In genomic region chr6:13952101-13952500, GRCh38 we compare ENCODE assay signal across 17 cellular contexts. TPM values are rescaled to one million over a fixed set of nuclear protein-coding genes. Genes with fewer than 3 reads are reported as not detected.
DNase-seq lines count a peak whose midpoint lies in the region; ATAC-seq and TF ChIP-seq lines count a peak whose summit lies in the region.
"Had no signal": no experiment of that assay in that cellular context is flagged by ENCODE, and none has a peak within 500 bp of the region (broad histone marks: within the 10 kb centered on the region; RNA-seq: fewer than 3 reads in every experiment).

No MANE protein-coding gene starts in this region.

- H2AFZ ChIP-seq in mesenchymal stem cell (ENCODE audit: low read depth, low read length), result no peak overlapping the region

- POLR2A ChIA-PET in Panc1 (lab: Charles Lee) (no interaction called here), WTC11 (lab: Charles Lee) (no interaction called here)

- H2BK120ac ChIP-seq in mesenchymal stem cell (ENCODE audit: low read depth, low read length), result no peak overlapping the region

- no peak overlapping the region for H3K23ac ChIP-seq in mesenchymal stem cell (ENCODE audit: low read length in 2 of 2)

- no peak overlapping the region for H3K18ac ChIP-seq in mesenchymal stem cell (ENCODE audit: low read depth in 1 of 2, low read length in 2 of 2)

- peaks cover 46% of the 10 kb centered on the region for H3K36me3 Mint-ChIP-seq in WTC11

- TF ChIP-seq CTCF in Panc1 (IDR thresholded peaks at IDR 0.05) (no peak), spleen (IDR thresholded peaks at IDR 0.05 in 8 of 11, conservative IDR thresholded peaks at IDR 0.05 in 3 of 11) (no peak), WTC11 (IDR thresholded peaks at IDR 0.05) (no peak)

- peaks cover 41% of the 10 kb centered on the region for H3K9me3 Mint-ChIP-seq in WTC11

- no peak overlapping the region for H4K8ac ChIP-seq in mesenchymal stem cell (ENCODE audit: low read length)

- H3K9me3 ChIP-seq in Panc1 (ENCODE audit: control insufficient read depth, insufficient read depth, low read depth, low read length) (no peaks in the 10 kb centered on the region), mesenchymal stem cell (ENCODE audit: control insufficient read depth, low read length) (no peaks in the 10 kb centered on the region), spleen (peaks cover 0 to 23% (median 14%) of the 10 kb centered on the region in 8 donors)

- no peak overlapping the region for H3K9ac ChIP-seq in mesenchymal stem cell (ENCODE audit: low read length)
- H3K9ac ChIP-seq: SK-N-SH had no signal

- intact Hi-C loops in Panc1 (cut with micrococcal nuclease; ENCODE audit: unreplicated experiment) (no loop called here), spleen (cut with DNase I; ENCODE audit: low total_unique reads) (no loop called here)

- CTCF ChIA-PET in Panc1 (lab: Charles Lee) (no interaction called here), WTC11 (lab: Charles Lee) (no interaction called here)

- H3K4me1 ChIP-seq in Panc1 (ENCODE audit: control insufficient read depth, insufficient read depth, low read length) (peaks cover 16% of the 10 kb centered on the region), mesenchymal stem cell (ENCODE audit: control insufficient read depth, insufficient read depth, low read depth, low read length) (peaks cover 8% of the 10 kb centered on the region), spleen (no peaks in the 10 kb centered on the region)

- peak overlapping the region; percentile 33 for H2AK5ac ChIP-seq in mesenchymal stem cell (ENCODE audit: low read length, severe bottlenecking)

- no peak overlapping the region for H4K91ac ChIP-seq in mesenchymal stem cell (ENCODE audit: low read length)

- no TSS peak for BruUV-seq in Panc1 (replicated peaks; lab: Mats Ljungman, UMichigan)

- H3K4me3 Mint-ChIP-seq in WTC11, result no peak overlapping the region
- H3K4me3 Mint-ChIP-seq: T-helper 17 cell had no signal

- H3K27me3 Mint-ChIP-seq in WTC11 (ENCODE audit: low read depth), result peaks cover 3% of the 10 kb centered on the region

- no peak overlapping the region for H2BK12ac ChIP-seq in mesenchymal stem cell (ENCODE audit: low read length in 2 of 2)

- no peak for ATAC-seq in Panc1
- ATAC-seq in WTC11, result no peak
- ATAC-seq: T-helper 17 cell had no signal

- no peaks in the 10 kb centered on the region for H3K36me3 ChIP-seq in Panc1 (ENCODE audit: control insufficient read depth, insufficient read depth, low read length)
- peaks cover 0 to 3% of the 10 kb centered on the region in 2 experiments for H3K36me3 ChIP-seq in mesenchymal stem cell (ENCODE audit: control insufficient read depth in 1 of 2, insufficient read depth in 2 of 2, low read depth in 1 of 2, low read length in 2 of 2)
- no peaks in the 10 kb centered on the region for H3K36me3 ChIP-seq in spleen

- H3K27me3 ChIP-seq in Panc1 (ENCODE audit: control insufficient read depth, insufficient read depth, low read length) (no peaks in the 10 kb centered on the region), mesenchymal stem cell (ENCODE audit: control insufficient read depth in 1 of 2, insufficient read depth in 1 of 2, low read length in 2 of 2) (no peaks in the 10 kb centered on the region), spleen (replicated peaks in 1 of 7) (no peaks in the 10 kb centered on the region)

- peaks cover 16% of the 10 kb centered on the region for H3K79me1 ChIP-seq in mesenchymal stem cell (replicated peaks; ENCODE audit: low read length, poor library complexity, severe bottlenecking)

- H2BK5ac ChIP-seq in mesenchymal stem cell (ENCODE audit: low read depth, low read length, poor library complexity, severe bottlenecking), result no peak overlapping the region

- in situ Hi-C loops in Panc1 (cut with HindIII; ENCODE audit: low pct_unique_long_range_greater_than_20kb, low sequenced_read_pairs), result no loop called here

- DNase-seq in D341Med (ENCODE audit: low spot score) (peak; percentile 34), NCI-H524 treated with DMSO at 0.1 percent for 48 hours (lab: John Stamatoyannopoulos, UW) (peak; percentile 61), Panc1 (ENCODE audit: low read depth, low spot score) (no peak), mesenchymal stem cell (no peak), spleen (no peak), WTC11 (ENCODE audit: low spot score) (no peak), HCEC 1CT (no peak)
- no peak for DNase-seq in NK-92 treated with Interleukin-12 subunit alpha and Interleukin-12 subunit beta, amount 100 ng/mL, for 24 hours (lab: John Stamatoyannopoulos, UW)
- DNase-seq: 8988T, Calu3, KBM-7, NCI-H2029, NCI-H2227 treated with DMSO at 0.1 percent for 48 hours, SIG-M5, SK-N-SH, T-helper 17 cell had no signal

- peaks cover 20% of the 10 kb centered on the region for H3K4me1 Mint-ChIP-seq in WTC11

- no peak overlapping the region for H3K27ac Mint-ChIP-seq in WTC11
- H3K27ac Mint-ChIP-seq: T-helper 17 cell had no signal

- H3K4me3 ChIP-seq in Panc1 (ENCODE audit: low read depth in 2 of 2, low read length in 2 of 2), result peak overlapping the region in 1 of 2 experiments; percentile 33; a peak in 2 of 4 replicates
- no peak overlapping the region for H3K4me3 ChIP-seq in mesenchymal stem cell (ENCODE audit: insufficient read depth in 1 of 2, low read depth in 1 of 2, low read length in 2 of 2)
- no peak overlapping the region for H3K4me3 ChIP-seq in spleen

- no peak for TF ChIP-seq POLR2A in spleen (IDR thresholded peaks at IDR 0.05)

- H3K4ac ChIP-seq in mesenchymal stem cell (ENCODE audit: low read depth in 1 of 2, low read length in 2 of 2), result no peak overlapping the region

- H3K14ac ChIP-seq in mesenchymal stem cell (ENCODE audit: low read length in 2 of 2), result peak overlapping the region in 1 of 2 experiments; percentile 48

- H2BK15ac ChIP-seq in mesenchymal stem cell (ENCODE audit: low read depth, poor library complexity, severe bottlenecking), result no peak overlapping the region

- H3K4me2 ChIP-seq in mesenchymal stem cell (ENCODE audit: low read length, poor library complexity, severe bottlenecking), result no peak overlapping the region

- peak overlapping the region; percentile 39 for H3K27ac ChIP-seq in Panc1 (ENCODE audit: low read length)
- peak overlapping the region; percentile 92 for H3K27ac ChIP-seq in mesenchymal stem cell (ENCODE audit: low read length, poor library complexity, severe bottlenecking)
- no peak overlapping the region for H3K27ac ChIP-seq in spleen

- WGBS in mesenchymal stem cell, result 90% methylated on average over 7 of the region's 7 CpGs
- WGBS in spleen, 5 donors, result 82 to 92% (median 89%) methylated on average over 7 of the region's 7 CpGs

TF ChIP-seq in WTC11, 78 proteins besides CTCF, POLR2A, EP300 and RAD21 (continues in another document):
- TF ChIP-seq PRDM15 (CRISPR knock-in tag; IDR thresholded peaks at IDR 0.05) (no peak), GRHL2 (CRISPR knock-in tag; IDR thresholded peaks at IDR 0.05; ENCODE audit: insufficient replicate concordance, severe bottlenecking) (no peak), PREB (CRISPR knock-in tag; IDR thresholded peaks at IDR 0.05; ENCODE audit: borderline replicate concordance) (no peak), USF1 (CRISPR knock-in tag; IDR thresholded peaks at IDR 0.05) (no peak), NFYB (CRISPR knock-in tag; conservative IDR thresholded peaks at IDR 0.05; ENCODE audit: low read depth) (no peak)

RNA-seq across cellular contexts. Expression of gene RNF182, which starts 27.3 kb away (rescaled TPM):
- total RNA-seq in Panc1 (2021; ENCODE audit: unreplicated experiment) (22.2 TPM), spleen (1 to 10 TPM in 2 of 7 donors, under 1 TPM in 3, not detected in 2; 0.30 to 3.6 (median 0.63) TPM), WTC11 (2021) (4.4 to 7.1 TPM (median 6.7 TPM) in 3 replicates)
- 11.5 TPM for polyA plus RNA-seq in Panc1 (2012; ENCODE audit: insufficient read length)
- 2.3 TPM for polyA plus RNA-seq in mesenchymal stem cell (2013, experiment 1 of 2)
- polyA plus RNA-seq in mesenchymal stem cell (2013, experiment 2 of 2), result 2.5 TPM
- under 1 TPM in 2 of 3 donors, not detected in 1; 0.02 to 0.03 TPM for polyA plus RNA-seq in spleen
- total RNA-seq: MCF 10A had no signal

Comparison
In these comparisons a context has a peak if more than half of its experiments do, and no peak if none do; other contexts are left out.
1. DNase-seq: peak in D341Med (single experiment) and NCI-H524 treated with DMSO at 0.1 percent for 48 hours (single experiment); none in Panc1 (single experiment), mesenchymal stem cell (single experiment), spleen (single experiment), WTC11 (single experiment), NK-92 treated with Interleukin-12 subunit alpha and Interleukin-12 subunit beta, amount 100 ng/mL, for 24 hours (single experiment) and HCEC 1CT (single experiment).
2. H3K27ac ChIP-seq: peak in Panc1 (single experiment) and mesenchymal stem cell (single experiment); none in spleen (0 of 8).